ENCODE assay signal across 8 cellular contexts in genomic region chr5:143400541-143401252, GRCh38. TPM values are rescaled to one million over a fixed set of nuclear protein-coding genes. Genes with fewer than 3 reads are reported as not detected.
DNase-seq lines count a peak whose midpoint lies in the region; ATAC-seq and TF ChIP-seq lines count a peak whose summit lies in the region.

No MANE protein-coding gene starts in this region.

- TF ChIP-seq POLR2A in right lobe of liver (IDR thresholded peaks at IDR 0.05) (peak; percentile 5), transverse colon (IDR thresholded peaks at IDR 0.05) (no peak)

- H3K4me3 ChIP-seq in left ventricle myocardium inferior: peak overlapping the region; percentile 88
- H3K4me3 ChIP-seq in right lobe of liver: peak overlapping the region in 2 of 3 donors; percentile 88 to 93
- H3K4me3 ChIP-seq in transverse colon: peak overlapping the region in 3 of 4 donors; percentile 86 to 90 (median 87)

- H3K27ac ChIP-seq in left ventricle myocardium inferior (replicated peaks): peak overlapping the region; percentile 100
- peak overlapping the region; percentile 97 to 99 (median 98) for H3K27ac ChIP-seq in right lobe of liver
- H3K27ac ChIP-seq in transverse colon: peak overlapping the region; percentile 8 to 57 (median 32)

- peaks cover 56% of the 10 kb centered on the region for H3K4me1 Mint-ChIP-seq in activated naive CD8-positive, alpha-beta T cell treated with anti-CD3 and anti-CD28 coated beads for 36 hours

- no peak for TF ChIP-seq EP300 in transverse colon (IDR thresholded peaks at IDR 0.05; ENCODE audit: low read depth)

- peaks cover 88% of the 10 kb centered on the region for H3K4me1 ChIP-seq in left ventricle myocardium inferior
- peaks cover 0 to 51% (median 14%) of the 10 kb centered on the region in 4 donors for H3K4me1 ChIP-seq in right lobe of liver
- H3K4me1 ChIP-seq in transverse colon: peaks cover 0 to 52% (median 17%) of the 10 kb centered on the region in 4 donors

- H3K27ac Mint-ChIP-seq in activated naive CD8-positive, alpha-beta T cell treated with anti-CD3 and anti-CD28 coated beads for 36 hours: no peak overlapping the region

- TF ChIP-seq CTCF in left ventricle myocardium inferior (IDR thresholded peaks at IDR 0.05; ENCODE audit: borderline replicate concordance) (no peak), right lobe of liver (IDR thresholded peaks at IDR 0.05) (no peak), transverse colon (IDR thresholded peaks at IDR 0.05) (no peak)

- peaks cover 10% of the 10 kb centered on the region for H3K36me3 ChIP-seq in left ventricle myocardium inferior
- peaks cover 0 to 4% (median 0%) of the 10 kb centered on the region in 4 donors for H3K36me3 ChIP-seq in right lobe of liver
- H3K36me3 ChIP-seq in transverse colon: no peaks in the 10 kb centered on the region

- H3K9me3 ChIP-seq in left ventricle myocardium inferior (replicated peaks) (no peaks in the 10 kb centered on the region), right lobe of liver (no peaks in the 10 kb centered on the region), transverse colon (no peaks in the 10 kb centered on the region)

- no peaks in the 10 kb centered on the region for H3K27me3 Mint-ChIP-seq in activated naive CD8-positive, alpha-beta T cell treated with anti-CD3 and anti-CD28 coated beads for 36 hours

- intact Hi-C loops in left ventricle myocardium inferior (cut with micrococcal nuclease): no loop called here
- intact Hi-C loops in left cardiac atrium (cut with DNase I): loop anchor here (2.0 to 10.0 kb wide), 6 partner anchors 198 to 476 kb away; no protein-coding TSS in a partner anchor
- intact Hi-C loops in right lobe of liver (cut with DNase I): loop anchor here in 1 of 2 donors (10.0 kb wide), 1 partner anchor 94 kb away; no protein-coding TSS in a partner anchor
- intact Hi-C loops in transverse colon (cut with DNase I; ENCODE audit: low total_unique reads): loop anchor here (5.0 kb wide), 1 partner anchor 378 kb away; no protein-coding TSS in a partner anchor

- 15% methylated on average over 7 of the region's 10 CpGs for WGBS in right lobe of liver (ENCODE audit: insufficient coverage, low coverage, low lambda C conversion rate, missing lambda C conversion rate)
- WGBS in transverse colon (ENCODE audit: low coverage in 1 of 2), 2 donors: 74 to 83% methylated on average over 6 to 10 of the region's 10 CpGs

- H3K9me3 Mint-ChIP-seq in activated naive CD8-positive, alpha-beta T cell treated with anti-CD3 and anti-CD28 coated beads for 36 hours: no peaks in the 10 kb centered on the region

- peak overlapping the region; percentile 86 for H3K4me3 Mint-ChIP-seq in activated naive CD8-positive, alpha-beta T cell treated with anti-CD3 and anti-CD28 coated beads for 36 hours

- H3K36me3 Mint-ChIP-seq in activated naive CD8-positive, alpha-beta T cell treated with anti-CD3 and anti-CD28 coated beads for 36 hours: peaks cover 38% of the 10 kb centered on the region

- no peak for ATAC-seq in left cardiac atrium
- ATAC-seq in right lobe of liver: no peak

- H3K27me3 ChIP-seq in left ventricle myocardium inferior (ENCODE audit: low read depth) (no peaks in the 10 kb centered on the region), right lobe of liver (no peaks in the 10 kb centered on the region), transverse colon (no peaks in the 10 kb centered on the region)

- in situ Hi-C loops in transverse colon (cut with MboI; ENCODE audit: low pct_ligation_motif_present in 1 of 4, low pct_unique_long_range_greater_than_20kb in 1 of 4, low sequenced_read_pairs in 3 of 4): loop anchor here in 2 of 4 donors (10.0 to 25.0 kb wide), 3 partner anchors 388 to 762 kb away; partner anchors contain the start of genes KCTD16 (in 1 of the 2) and YIPF5 (in 1 of the 2)

- DNase-seq in left ventricle myocardium inferior: no peak
- no peak for DNase-seq in left cardiac atrium
- DNase-seq in activated naive CD8-positive, alpha-beta T cell treated with anti-CD3 and anti-CD28 coated beads for 36 hours: no peak
- DNase-seq in right lobe of liver: no peak
- no peak for DNase-seq in transverse colon
- no peak for DNase-seq in NCI-H2081 treated with DMSO at 0.1 percent for 48 hours (lab: John Stamatoyannopoulos, UW)
- DNase-seq in HPDE6-E6E7 (ENCODE audit: extremely low spot score): no peak
- DNase-seq in A172 (ENCODE audit: low spot score): no peak

RNA-seq across cellular contexts. Expression of gene NR3C1, which starts 2.8 kb away (rescaled TPM):
- total RNA-seq in left ventricle myocardium inferior (44.9 TPM), left cardiac atrium (10 to 100 TPM; 39.0 to 51.7 TPM), right lobe of liver (10 to 100 TPM; 27.3 to 60.1 (median 47.2) TPM), transverse colon (10 to 100 TPM in 3 of 4 donors, 1 to 10 TPM in 1; 8.4 to 37.7 (median 30.3) TPM)
- 10 to 100 TPM; 51.2 to 54.0 TPM for total RNA-seq in activated naive CD8-positive, alpha-beta T cell treated with anti-CD3 and anti-CD28 coated beads for 36 hours
- total RNA-seq in A172 (2014; rRNA removed; shearing (Covaris generic)): 35.3 and 42.1 TPM in 2 replicates

Comparison
In these comparisons a context has a peak if more than half of its experiments do, and no peak if none do; other contexts are left out.
1. H3K27ac ChIP-seq: peak in every context shown above with its lines; median percentile 100 in left ventricle myocardium inferior; 98 in right lobe of liver; 32 in transverse colon.